Comparison of ENCODE assay signal across 15 cellular contexts in the genomic region with DNA sequence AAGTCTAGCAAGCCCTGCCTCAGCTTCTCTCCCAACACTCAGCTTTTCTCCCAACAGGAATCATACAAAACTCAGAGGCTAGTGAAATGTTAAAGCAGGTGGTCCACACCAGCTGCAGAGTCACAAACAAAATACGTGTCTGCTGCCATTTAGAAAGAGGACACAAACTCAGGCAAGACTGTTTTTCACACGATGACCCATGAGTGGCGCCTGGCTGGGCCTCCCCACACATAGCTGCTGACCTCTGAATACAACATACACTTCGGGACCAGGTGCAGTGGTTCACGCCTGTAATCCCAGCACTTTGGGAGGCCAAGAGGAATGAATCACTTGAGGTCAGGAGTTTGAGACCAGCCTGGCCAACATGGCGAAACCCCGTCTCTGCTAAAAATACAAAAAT. TPM values are rescaled to one million over a fixed set of nuclear protein-coding genes. Genes with fewer than 3 reads are reported as not detected.
"Had no signal": no experiment of that assay in that cellular context is flagged by ENCODE, and none has a peak within 500 bp of the region (broad histone marks: within the 10 kb centered on the region; RNA-seq: fewer than 3 reads in every experiment).

No MANE protein-coding gene starts in this region.

RNA-seq across cellular contexts. Expression of a gene that starts 6.9 kb away (rescaled TPM):
- total RNA-seq: cerebellum; frontal cortex; glomerular endothelial cell; hepatocyte; left colon; mammary epithelial cell; natural killer cell treated with Interleukin-12 subunit alpha and Interleukin-12 subunit beta and Interleukin-15 and Interleukin-18, amount 100 ng/mL, for 72 hours; occipital lobe; pulmonary artery endothelial cell; smooth muscle cell; stomach; subcutaneous adipose tissue; temporal lobe; thyroid gland had no signal
- polyA plus RNA-seq: hepatocyte, mammary epithelial cell had no signal

RNA-seq across cellular contexts. Expression of a gene that starts 21.4 kb away (rescaled TPM):
- total RNA-seq: glomerular endothelial cell; left colon; mononuclear cell; natural killer cell treated with Interleukin-12 subunit alpha and Interleukin-12 subunit beta and Interleukin-15 and Interleukin-18, amount 100 ng/mL, for 72 hours; pulmonary artery endothelial cell; temporal lobe had no signal
- polyA plus RNA-seq: mammary epithelial cell had no signal
